ENCODE assay signal across 24 cellular contexts in genomic region chr7:143183024-143183423, GRCh38. TPM values are rescaled to one million over a fixed set of nuclear protein-coding genes. Genes with fewer than 3 reads are reported as not detected.
A peak's percentile ranks its signal among the peaks of the same experiment; 100 is the strongest.
DNase-seq lines count a peak whose midpoint lies in the region; ATAC-seq, FAIRE-seq and TF ChIP-seq lines count a peak whose summit lies in the region.
"Had no signal": no experiment of that assay in that cellular context is flagged by ENCODE, and none has a peak within 500 bp of the region (broad histone marks: within the 10 kb centered on the region; RNA-seq: fewer than 3 reads in every experiment).

Gene TAS2R39 (plus strand): TSS chr7:143183419. CDS start chr7:143183419, 0 bp downstream.

- H3K27me3 ChIP-seq in Karpas-422 (ENCODE audit: low read length) (no peaks in the 10 kb centered on the region), K562 (ENCODE audit: control insufficient read depth in 2 of 2, insufficient read depth in 2 of 2, low read length in 2 of 2) (peaks cover 0 to 5% of the 10 kb centered on the region in 2 experiments; a peak in 1 of 5 replicates), osteoblast (ENCODE audit: insufficient read depth, low read length) (no peaks in the 10 kb centered on the region), sigmoid colon (no peaks in the 10 kb centered on the region)
- H3K27me3 ChIP-seq: BE2C; BLaER1 treated with 17β-estradiol and CSF1 and Interleukin-3, amounts not matched to agents 10 nM and 100 nM had no signal

- peak within 1 kb of the TSS; percentile 9 for H3K4me2 ChIP-seq in Karpas-422 (ENCODE audit: low read depth, low read length, poor library complexity, severe bottlenecking)
- no peak within 1 kb of the TSS for H3K4me2 ChIP-seq in K562 (ENCODE audit: insufficient read depth, low read length)
- H3K4me2 ChIP-seq in osteoblast (ENCODE audit: insufficient read depth, low read length): no peak within 1 kb of the TSS
- H3K4me2 ChIP-seq: BLaER1 treated with 17β-estradiol and CSF1 and Interleukin-3, amounts not matched to agents 10 nM and 100 nM; GM23338 had no signal

- H4K20me1 ChIP-seq in Karpas-422 (ENCODE audit: insufficient read depth, low read depth, low read length): no peaks in the 10 kb centered on the region
- no peaks in the 10 kb centered on the region for H4K20me1 ChIP-seq in K562 (replicated peaks; ENCODE audit: control insufficient read depth, insufficient read depth, low read length)
- no peaks in the 10 kb centered on the region for H4K20me1 ChIP-seq in osteoblast (ENCODE audit: insufficient read depth, low read length)
- H4K20me1 ChIP-seq: BLaER1 treated with 17β-estradiol and CSF1 and Interleukin-3, amounts not matched to agents 10 nM and 100 nM had no signal

- no peak for ATAC-seq in K562
- no peak for ATAC-seq in left cardiac atrium
- ATAC-seq: GM12878, GM23338, HCT116 had no signal

- TF ChIP-seq EP300 in K562 (IDR thresholded peaks at IDR 0.05; ENCODE audit: low read length) (no peak), sigmoid colon (IDR thresholded peaks at IDR 0.05) (no peak)

- CTCF ChIA-PET in K562 (lab: Yijun Ruan, JAX; ENCODE audit: low intra/inter-chr PET ratio): no interaction called here

- TF ChIP-seq CTCF in K562 (IDR thresholded peaks at IDR 0.05 in 2 of 3, conservative IDR thresholded peaks at IDR 0.05 in 1 of 3; ENCODE audit: insufficient read depth in 2 of 3, low read depth in 1 of 3, low read length in 3 of 3): no peak
- no peak for TF ChIP-seq CTCF in osteoblast (IDR thresholded peaks at IDR 0.05; ENCODE audit: extremely low read depth, low read depth, low read length)
- no peak for TF ChIP-seq CTCF in sigmoid colon (IDR thresholded peaks at IDR 0.05)

- BruUV-seq in K562 (replicated peaks; lab: Mats Ljungman, UMichigan): no TSS peak

- in situ Hi-C loops in K562 (cut with MboI) (no loop called here), ACHN (cut with HindIII; ENCODE audit: low pct_ligation_motif_present, low pct_unique_long_range_greater_than_20kb, low sequenced_read_pairs) (no loop called here)

- no peak for FAIRE-seq in K562 (lab: Jason Lieb, UNC)
- FAIRE-seq: D721Med, GM12878 had no signal

- no peaks in the 10 kb centered on the region for H3K9me1 ChIP-seq in K562 (ENCODE audit: control insufficient read depth, insufficient read depth, low read length)

- H3K79me2 ChIP-seq in Karpas-422 (ENCODE audit: low read length) (no peaks in the 10 kb centered on the region), K562 (ENCODE audit: control insufficient read depth, insufficient read depth, low read length) (no peaks in the 10 kb centered on the region), osteoblast (ENCODE audit: insufficient read depth, low read length) (no peaks in the 10 kb centered on the region)

- H3K4me3 ChIP-seq in Karpas-422 (ENCODE audit: low read length) (no peak within 1 kb of the TSS), K562 (no peak within 1 kb of the TSS), osteoblast (ENCODE audit: insufficient read depth, low read length) (no peak within 1 kb of the TSS), sigmoid colon (no peak within 1 kb of the TSS)
- H3K4me3 ChIP-seq: BLaER1 treated with 17β-estradiol and CSF1 and Interleukin-3, amounts not matched to agents 10 nM and 100 nM; GM12878; GM23338 had no signal

- peaks cover 11% of the 10 kb centered on the region for H3K4me1 ChIP-seq in Karpas-422 (ENCODE audit: low read length)
- no peaks in the 10 kb centered on the region for H3K4me1 ChIP-seq in K562 (replicated peaks in 1 of 2; ENCODE audit: control insufficient read depth in 2 of 2, insufficient read depth in 2 of 2, low read length in 2 of 2)
- no peaks in the 10 kb centered on the region for H3K4me1 ChIP-seq in osteoblast (ENCODE audit: insufficient read depth, low read length)
- no peaks in the 10 kb centered on the region for H3K4me1 ChIP-seq in sigmoid colon
- H3K4me1 ChIP-seq: BE2C had no signal

- TF ChIP-seq POLR2A in K562 (conservative IDR thresholded peaks at IDR 0.05) (no peak), sigmoid colon (IDR thresholded peaks at IDR 0.05) (no peak)

- DNase-seq in Karpas-422 (peak; percentile 66), K562 (ENCODE audit: extremely low read depth in 1 of 4, low spot score in 3 of 4) (no peak), osteoblast (ENCODE audit: insufficient read length, low spot score, missing footprints) (peak; percentile 39), ACHN (no peak), left cardiac atrium (no peak), sigmoid colon (no peak)
- DNase-seq: BE2C; CD4-positive, alpha-beta T cell; CD8-positive, alpha-beta memory T cell; DMS 273 treated with DMSO at 0.1 percent for 48 hours; DMS79; EL; GDM1; H9 had no signal

- H3K9me2 ChIP-seq in Karpas-422 (replicated peaks; ENCODE audit: insufficient read depth, low read length): no peaks in the 10 kb centered on the region

- no peak within 1 kb of the TSS for H3K27ac ChIP-seq in Karpas-422 (ENCODE audit: low read length)
- no peak within 1 kb of the TSS for H3K27ac ChIP-seq in K562 (ENCODE audit: extremely low read depth, low read depth, low read length)
- no peak within 1 kb of the TSS for H3K27ac ChIP-seq in osteoblast (ENCODE audit: low read depth, low read length)
- H3K27ac ChIP-seq in sigmoid colon: no peak within 1 kb of the TSS
- H3K27ac ChIP-seq: BLaER1 treated with 17β-estradiol and CSF1 and Interleukin-3, amounts not matched to agents 10 nM and 100 nM had no signal

- POLR2A ChIA-PET in K562 (lab: Yijun Ruan, JAX): interaction anchor here (0.5 kb wide), 1 partner anchor 57 kb away, joined by 3 read pairs; no protein-coding TSS in a partner anchor

- H3K9me3 ChIP-seq in Karpas-422 (ENCODE audit: low read length): peaks cover 3% of the 10 kb centered on the region
- no peaks in the 10 kb centered on the region for H3K9me3 ChIP-seq in K562 (replicated peaks; ENCODE audit: control insufficient read depth, insufficient read depth, low read depth, low read length)
- H3K9me3 ChIP-seq in osteoblast (ENCODE audit: low read depth, low read length): no peaks in the 10 kb centered on the region
- peaks cover 0 to 1% (median under 1%) of the 10 kb centered on the region in 4 donors for H3K9me3 ChIP-seq in sigmoid colon
- H3K9me3 ChIP-seq: BE2C had no signal

- intact Hi-C loops in K562 (cut with micrococcal nuclease) (no loop called here), left cardiac atrium (cut with DNase I) (no loop called here), sigmoid colon (cut with DNase I) (no loop called here)

- TF ChIP-seq RAD21 in K562 (CRISPR knock-in tag; conservative IDR thresholded peaks at IDR 0.05 in 1 of 2, IDR thresholded peaks at IDR 0.05 in 1 of 2): no peak

- H2AFZ ChIP-seq in Karpas-422 (ENCODE audit: low read length) (no peak within 1 kb of the TSS), K562 (ENCODE audit: low read depth, low read length) (no peak within 1 kb of the TSS), osteoblast (ENCODE audit: low read length) (no peak within 1 kb of the TSS)

- 1% methylated on average over 3 of the region's 3 CpGs for WGBS in K562 (ENCODE audit: insufficient coverage, low coverage, missing lambda C conversion rate)
- 73 to 78% methylated on average over 3 of the region's 3 CpGs for WGBS in sigmoid colon, 2 donors

- no peaks in the 10 kb centered on the region for H3K36me3 ChIP-seq in Karpas-422 (ENCODE audit: insufficient read depth, low read length)
- H3K36me3 ChIP-seq in K562 (ENCODE audit: control insufficient read depth, insufficient read depth, low read length): no peaks in the 10 kb centered on the region
- H3K36me3 ChIP-seq in osteoblast (ENCODE audit: insufficient read depth, low read length): no peaks in the 10 kb centered on the region
- H3K36me3 ChIP-seq in sigmoid colon: no peaks in the 10 kb centered on the region
- H3K36me3 ChIP-seq: BE2C; BLaER1 treated with 17β-estradiol and CSF1 and Interleukin-3, amounts not matched to agents 10 nM and 100 nM had no signal

- H3K9ac ChIP-seq in Karpas-422 (ENCODE audit: low read length) (no peak within 1 kb of the TSS), K562 (ENCODE audit: insufficient read depth in 1 of 2, low read depth in 2 of 2, low read length in 2 of 2) (no peak within 1 kb of the TSS)
- H3K9ac ChIP-seq: BLaER1 treated with 17β-estradiol and CSF1 and Interleukin-3, amounts not matched to agents 10 nM and 100 nM had no signal

TF ChIP-seq in K562, 482 proteins besides CTCF, POLR2A, EP300 and RAD21 (continues in another document):
- no peak for TF ChIP-seq E2F3 (CRISPR knock-in tag; IDR thresholded peaks at IDR 0.05)
- TF ChIP-seq ZNF316 (IDR thresholded peaks at IDR 0.05): 0 out of 2 replicates have a peak, but pooled peaks have one; percentile 8
- TF ChIP-seq E2F5 (CRISPR knock-in tag; IDR thresholded peaks at IDR 0.05): no peak

RNA-seq across cellular contexts. Expression of gene TAS2R39, which starts in this region (rescaled TPM):
- total RNA-seq in Karpas-422 (2014; rRNA removed; shearing (Covaris generic); ENCODE audit: low replicate concordance): not detected in 2 replicates
- not detected in 2 replicates for total RNA-seq in K562 (2011; cell fraction: chromatin; rRNA removed; ENCODE audit: low replicate concordance)
- total RNA-seq in K562 (2011; cell fraction: nucleolus; rRNA removed): not detected in 2 replicates
- total RNA-seq in K562 (2011; cell fraction: nucleoplasm; rRNA removed): not detected in 2 replicates
- total RNA-seq in K562 (2014; rRNA removed) (not detected in 2 replicates), K562 (2014; rRNA removed; fragmentation: Illumina TruSeq; extraction: Trizol) (not detected in 2 replicates), K562 (2015; rRNA removed; fragmentation: Illumina TruSeq; extraction: Trizol) (not detected in 2 replicates), K562 (2021) (not detected in 2 replicates), osteoblast (not detected in 2 replicates), left cardiac atrium (not detected), sigmoid colon (not detected)
- polyA plus RNA-seq in K562 (2011; rRNA removed) (not detected in 2 replicates), K562 (2014; fragmentation: Illumina TruSeq; extraction: Trizol) (not detected in 2 replicates), K562 (2014; fragmentation: Nextera tagmentation; extraction: Ambion mirVana) (not detected), K562 (2014; rRNA removed) (not detected in 2 replicates), sigmoid colon (not detected)
- not detected in 2 replicates for polyA plus RNA-seq in K562 (2011; cell fraction: cytosol; rRNA removed)
- not detected in 2 replicates for polyA plus RNA-seq in K562 (2011; cell fraction: nucleus; rRNA removed)
- not detected in 2 replicates for polyA plus RNA-seq in K562 (2012)
- polyA minus RNA-seq in K562 (2011; rRNA and poly(A)+ RNA removed): not detected in 2 replicates
- polyA minus RNA-seq in K562 (2011; cell fraction: cytosol; rRNA and poly(A)+ RNA removed): not detected in 2 replicates
- not detected in 2 replicates for polyA minus RNA-seq in K562 (2011; cell fraction: nucleus; rRNA and poly(A)+ RNA removed)
- total RNA-seq: A172; A673; CD4-positive, alpha-beta T cell; CD8-positive, alpha-beta memory T cell; GM12878; H4; H9 had no signal
- polyA plus RNA-seq: AG04450; CD14-positive monocyte; CD8-positive, alpha-beta memory T cell; GM12878; GM23338 had no signal

Comparison
In these comparisons a context has a peak if more than half of its experiments do, and no peak if none do; other contexts are left out.
1. Peak in DNase-seq and H3K4me2 ChIP-seq in Karpas-422; RNA of the gene not detected or under 1 TPM.
2. Peak in DNase-seq in osteoblast; RNA of the gene not detected or under 1 TPM.